ENCODE assay signal across 7 cellular contexts in the genomic region with DNA sequence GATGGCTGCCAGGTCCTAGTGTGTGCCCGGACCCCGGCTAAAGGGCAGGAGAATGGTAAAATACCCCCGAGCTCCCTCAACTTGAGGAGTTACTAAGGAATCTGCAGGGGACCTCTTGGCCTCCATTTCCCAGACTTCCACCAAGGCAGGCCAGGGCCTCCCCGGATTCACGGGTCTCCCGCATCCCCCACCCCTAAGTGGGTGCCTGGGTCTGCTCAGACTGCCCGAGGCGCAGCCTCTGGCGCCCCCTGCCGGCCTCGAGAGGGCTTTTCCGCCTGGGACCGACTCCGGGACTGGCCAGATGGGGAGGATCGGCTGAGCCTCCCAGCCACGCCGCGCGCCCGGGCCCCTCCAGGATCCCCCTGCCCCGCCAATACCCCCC. TPM values are rescaled to one million over a fixed set of nuclear protein-coding genes. Genes with fewer than 3 reads are reported as not detected.
DNase-seq lines count a peak whose midpoint lies in the region; ATAC-seq and TF ChIP-seq lines count a peak whose summit lies in the region.

No MANE protein-coding gene starts in this region.

- H3K27me3 Mint-ChIP-seq in activated CD8-positive, alpha-beta T cell treated with anti-CD3 and anti-CD28 coated beads for 36 hours = peaks cover 13% of the 10 kb centered on the region
- H3K27me3 Mint-ChIP-seq in effector memory CD8-positive, alpha-beta T cell = peaks cover 27 to 54% of the 10 kb centered on the region in 2 donors
- peaks cover 4% of the 10 kb centered on the region for H3K27me3 Mint-ChIP-seq in mesothelial cell of epicardium (ENCODE audit: low read depth)

- H3K27ac Mint-ChIP-seq in activated CD8-positive, alpha-beta T cell treated with anti-CD3 and anti-CD28 coated beads for 36 hours = peak overlapping the region; percentile 57
- H3K27ac Mint-ChIP-seq in effector memory CD8-positive, alpha-beta T cell = peak overlapping the region in 1 of 2 donors; percentile 58
- H3K27ac Mint-ChIP-seq in mesothelial cell of epicardium = no peak overlapping the region

- POLR2A ChIA-PET in activated CD8-positive, alpha-beta T cell treated with anti-CD3 and anti-CD28 coated beads for 36 hours (lab: Charles Lee) = interaction anchor here (1.0 to 3.5 kb wide), 2 partner anchors 29 to 92 kb away, joined by 3 to 12 read pairs; no protein-coding TSS in a partner anchor

- CTCF ChIA-PET in activated CD8-positive, alpha-beta T cell treated with anti-CD3 and anti-CD28 coated beads for 36 hours (lab: Charles Lee) = interaction anchor here (0.7 to 5.9 kb wide), 21 partner anchors 9 to 157 kb away, joined by 3 to 38 read pairs (median 5); a partner anchor contains a TSS

- TF ChIP-seq CTCF in GM12873 (IDR thresholded peaks at IDR 0.05; ENCODE audit: insufficient read depth, low read depth, low read length, missing control alignments) = peak; percentile 92
- peak; percentile 100 for TF ChIP-seq CTCF in activated CD8-positive, alpha-beta T cell treated with anti-CD3 and anti-CD28 coated beads for 36 hours (IDR thresholded peaks at IDR 0.05)
- peak; percentile 94 for TF ChIP-seq CTCF in mesothelial cell of epicardium (IDR thresholded peaks at IDR 0.05; ENCODE audit: unreplicated experiment)

- H3K36me3 Mint-ChIP-seq in activated CD8-positive, alpha-beta T cell treated with anti-CD3 and anti-CD28 coated beads for 36 hours (ENCODE audit: low read depth) = no peaks in the 10 kb centered on the region
- peaks cover 3% of the 10 kb centered on the region for H3K36me3 Mint-ChIP-seq in effector memory CD8-positive, alpha-beta T cell (ENCODE audit: insufficient read depth)
- no peaks in the 10 kb centered on the region for H3K36me3 Mint-ChIP-seq in mesothelial cell of epicardium

- H3K4me1 Mint-ChIP-seq in activated CD8-positive, alpha-beta T cell treated with anti-CD3 and anti-CD28 coated beads for 36 hours (ENCODE audit: low read depth) = peaks cover 25% of the 10 kb centered on the region
- peaks cover 15 to 19% of the 10 kb centered on the region in 2 donors for H3K4me1 Mint-ChIP-seq in effector memory CD8-positive, alpha-beta T cell (ENCODE audit: low read depth in 2 of 2)
- H3K4me1 Mint-ChIP-seq in mesothelial cell of epicardium = peaks cover 21% of the 10 kb centered on the region

- DNase-seq in NCI-H510A treated with DMSO at 0.1 percent for 48 hours (lab: John Stamatoyannopoulos, UW) (peak; percentile 96), mesothelial cell of epicardium (ENCODE audit: low spot score in 2 of 2, unreplicated experiment in 2 of 2) (peak; percentile 63 to 86)
- DNase-seq in activated CD8-positive, alpha-beta T cell treated with anti-CD3 and anti-CD28 coated beads for 36 hours = peak; percentile 82
- peak; percentile 65 to 76 (median 69) for DNase-seq in effector memory CD8-positive, alpha-beta T cell
- DNase-seq in stimulated activated CD8-positive, alpha-beta memory T cell treated with anti-CD3 and anti-CD28 coated beads, Interleukin-15, amount 100 ng/mL, for 48 hours (ENCODE audit: low read depth in 2 of 2) = peak; percentile 73 to 74

- peak; percentile 56 for ATAC-seq in HG03045 (IDR thresholded peaks at IDR 0.05; ENCODE audit: unreplicated experiment)
- ATAC-seq in activated CD8-positive, alpha-beta T cell treated with anti-CD3 and anti-CD28 coated beads for 36 hours = peak; percentile 62
- ATAC-seq in effector memory CD8-positive, alpha-beta T cell (replicated peaks) = peak; percentile 70

- intact Hi-C loops in activated CD8-positive, alpha-beta T cell treated with anti-CD3 and anti-CD28 coated beads for 36 hours (cut with micrococcal nuclease) = no loop called here

- H3K4me3 Mint-ChIP-seq in activated CD8-positive, alpha-beta T cell treated with anti-CD3 and anti-CD28 coated beads for 36 hours = peak overlapping the region; percentile 77
- H3K4me3 Mint-ChIP-seq in effector memory CD8-positive, alpha-beta T cell = peak overlapping the region; percentile 83 to 87
- H3K4me3 Mint-ChIP-seq in mesothelial cell of epicardium = peak overlapping the region; percentile 73

- no peaks in the 10 kb centered on the region for H3K9me3 Mint-ChIP-seq in activated CD8-positive, alpha-beta T cell treated with anti-CD3 and anti-CD28 coated beads for 36 hours
- H3K9me3 Mint-ChIP-seq in effector memory CD8-positive, alpha-beta T cell = no peaks in the 10 kb centered on the region
- H3K9me3 Mint-ChIP-seq in mesothelial cell of epicardium = no peaks in the 10 kb centered on the region

RNA-seq across cellular contexts. Expression of a gene that starts 1.7 kb away (rescaled TPM):
- total RNA-seq in activated CD8-positive, alpha-beta T cell treated with anti-CD3 and anti-CD28 coated beads for 36 hours = 1 to 10 TPM; 1.7 to 1.8 TPM
- 49.3 to 51.2 TPM (median 50.7 TPM) in 3 replicates for total RNA-seq in mesothelial cell of epicardium

RNA-seq across cellular contexts. Expression of a gene that starts 23.8 kb away (rescaled TPM):
- 10 to 100 TPM; 55.8 to 57.8 TPM for total RNA-seq in activated CD8-positive, alpha-beta T cell treated with anti-CD3 and anti-CD28 coated beads for 36 hours
- total RNA-seq in mesothelial cell of epicardium = 38.9 to 41.6 TPM (median 39.4 TPM) in 3 replicates

Comparison
In these comparisons a context has a peak if more than half of its experiments do, and no peak if none do; other contexts are left out.
1. Peak in every context shown above with its lines: DNase-seq and ATAC-seq.
2. RNA of a gene that starts 1.7 kb away (total RNA-seq): 49.3 to 51.2 TPM in mesothelial cell of epicardium; 1.7 to 1.8 TPM in activated CD8-positive, alpha-beta T cell treated with anti-CD3 and anti-CD28 coated beads for 36 hours; every median in the first group is over 10 times any median in the second.